1 cellular context compared by ENCODE assay signal in genomic region chr7:5824297-5824610, GRCh38.
TF ChIP-seq lines count a peak whose summit lies in the region.

No MANE protein-coding gene starts in this region.

TF ChIP-seq in K562, 482 proteins besides CTCF, POLR2A, EP300 and RAD21:
- TF ChIP-seq SMAD4 (CRISPR knock-in tag; conservative IDR thresholded peaks at IDR 0.05) (no peak), TBL1XR1 (IDR thresholded peaks at IDR 0.05; ENCODE audit: low read length in 2 of 2) (no peak), FOXJ2 (tag; IDR thresholded peaks at IDR 0.05) (no peak), SAFB (IDR thresholded peaks at IDR 0.05; ENCODE audit: borderline replicate concordance, low read depth, low read length) (no peak), SMARCA4 (IDR thresholded peaks at IDR 0.05) (no peak), RHOXF2B (CRISPR knock-in tag; conservative IDR thresholded peaks at IDR 0.05) (no peak), ZBTB7A (IDR thresholded peaks at IDR 0.05; ENCODE audit: borderline replicate concordance, control insufficient read depth, low read depth, low read length) (no peak), AFF4 (CRISPR knock-in tag; IDR thresholded peaks at IDR 0.05) (no peak), MEIS2 (IDR thresholded peaks at IDR 0.05; ENCODE audit: partially characterized antibody) (no peak), ZNF717 (CRISPR knock-in tag; IDR thresholded peaks at IDR 0.05) (no peak)
